In the genomic region with DNA sequence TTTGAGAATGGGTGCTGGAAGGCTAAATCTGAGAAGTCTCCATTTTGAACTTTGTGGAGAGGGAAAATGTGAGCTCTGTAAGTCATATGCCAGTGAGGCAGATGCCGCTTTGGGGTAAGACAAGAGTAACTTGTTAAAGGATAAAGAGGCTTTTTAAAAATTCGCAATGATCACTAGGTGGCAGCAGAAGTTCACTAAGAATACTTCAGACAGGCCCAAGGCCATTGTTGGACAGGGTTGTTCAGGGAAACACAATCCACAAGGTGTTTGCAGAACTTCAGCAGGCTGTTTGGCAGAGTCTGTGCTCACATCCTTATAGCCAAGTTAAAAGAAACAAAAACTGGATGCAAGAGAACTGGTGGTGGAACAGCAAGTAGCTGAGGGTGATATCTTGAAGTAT, we compare ENCODE assay signal across 8 cellular contexts. TPM values are rescaled to one million over a fixed set of nuclear protein-coding genes. Genes with fewer than 3 reads are reported as not detected.
DNase-seq lines count a peak whose midpoint lies in the region; ATAC-seq and TF ChIP-seq lines count a peak whose summit lies in the region.

No MANE protein-coding gene starts in this region.

- H3K4me1 Mint-ChIP-seq in activated naive CD8-positive, alpha-beta T cell treated with anti-CD3 and anti-CD28 coated beads, Interleukin-2, amount 50 U/mL, for 24 hours: no peaks in the 10 kb centered on the region

- H3K36me3 Mint-ChIP-seq in activated naive CD8-positive, alpha-beta T cell treated with anti-CD3 and anti-CD28 coated beads, Interleukin-2, amount 50 U/mL, for 24 hours (ENCODE audit: low read depth): no peaks in the 10 kb centered on the region

- peak overlapping the region; percentile 16 for H3K27ac ChIP-seq in left ventricle myocardium inferior (replicated peaks)

- peak; percentile 59 for ATAC-seq in activated naive CD8-positive, alpha-beta T cell treated with anti-CD3 and anti-CD28 coated beads, Interleukin-2, amount 50 U/mL, for 24 hours
- ATAC-seq in HG02610 (IDR thresholded peaks at IDR 0.05; ENCODE audit: unreplicated experiment): no peak

- no peaks in the 10 kb centered on the region for H3K4me1 ChIP-seq in left ventricle myocardium inferior

- H3K4me3 ChIP-seq in left ventricle myocardium inferior (no peak overlapping the region), retinal pigment epithelial cell (ENCODE audit: low read length) (no peak overlapping the region)

- peak; percentile 60 for TF ChIP-seq CTCF in left ventricle myocardium inferior (IDR thresholded peaks at IDR 0.05; ENCODE audit: borderline replicate concordance)
- peak; percentile 53 for TF ChIP-seq CTCF in retinal pigment epithelial cell (conservative IDR thresholded peaks at IDR 0.05; ENCODE audit: low read depth, low read length)

- no peak overlapping the region for H3K27ac Mint-ChIP-seq in activated naive CD8-positive, alpha-beta T cell treated with anti-CD3 and anti-CD28 coated beads, Interleukin-2, amount 50 U/mL, for 24 hours

- H3K27me3 Mint-ChIP-seq in activated naive CD8-positive, alpha-beta T cell treated with anti-CD3 and anti-CD28 coated beads, Interleukin-2, amount 50 U/mL, for 24 hours: peaks cover 3% of the 10 kb centered on the region

- no peaks in the 10 kb centered on the region for H3K9me3 Mint-ChIP-seq in activated naive CD8-positive, alpha-beta T cell treated with anti-CD3 and anti-CD28 coated beads, Interleukin-2, amount 50 U/mL, for 24 hours

- intact Hi-C loops in left ventricle myocardium inferior (cut with micrococcal nuclease): loop anchor here (10.0 kb wide), 1 partner anchor 306 kb away; no protein-coding TSS in a partner anchor

- DNase-seq in DMS79 treated with DMSO at 0.1 percent for 48 hours (lab: John Stamatoyannopoulos, UW) (peak; percentile 11), DMS79 (lab: John Stamatoyannopoulos, UW) (no peak), HCEC 1CT (peak; percentile 20), NCI-H345 (lab: John Stamatoyannopoulos, UW) (peak; percentile 63), left ventricle myocardium inferior (no peak), retinal pigment epithelial cell (ENCODE audit: low read depth) (no peak)
- no peak for DNase-seq in activated naive CD8-positive, alpha-beta T cell treated with anti-CD3 and anti-CD28 coated beads, Interleukin-2, amount 50 U/mL, for 24 hours

- H3K36me3 ChIP-seq in left ventricle myocardium inferior: peaks cover 14% of the 10 kb centered on the region

- no peak overlapping the region for H3K4me3 Mint-ChIP-seq in activated naive CD8-positive, alpha-beta T cell treated with anti-CD3 and anti-CD28 coated beads, Interleukin-2, amount 50 U/mL, for 24 hours

- H3K27me3 ChIP-seq in left ventricle myocardium inferior (ENCODE audit: low read depth): no peaks in the 10 kb centered on the region

- no peaks in the 10 kb centered on the region for H3K9me3 ChIP-seq in left ventricle myocardium inferior (replicated peaks)

RNA-seq across cellular contexts. Expression of gene PIGA, which starts 13.7 kb away (rescaled TPM):
- 3.8 TPM for total RNA-seq in left ventricle myocardium inferior

RNA-seq across cellular contexts. Expression of gene ASB11, which starts 33.6 kb away (rescaled TPM):
- 116 TPM for total RNA-seq in left ventricle myocardium inferior

RNA-seq across cellular contexts. Expression of gene VEGFD, which starts 35.2 kb away (rescaled TPM):
- 8.3 TPM for total RNA-seq in left ventricle myocardium inferior

Comparison
In these comparisons a context has a peak if more than half of its experiments do, and no peak if none do; other contexts are left out.
1. DNase-seq: peak in DMS79 treated with DMSO at 0.1 percent for 48 hours (single experiment), HCEC 1CT (single experiment) and NCI-H345 (single experiment); none in DMS79 (single experiment), activated naive CD8-positive, alpha-beta T cell treated with anti-CD3 and anti-CD28 coated beads, Interleukin-2, amount 50 U/mL, for 24 hours (single experiment), left ventricle myocardium inferior (single experiment) and retinal pigment epithelial cell (single experiment).